Comparison of ENCODE assay signal across 17 cellular contexts in genomic region chr1:227917081-227917950, GRCh38. TPM values are rescaled to one million over a fixed set of nuclear protein-coding genes. Genes with fewer than 3 reads are reported as not detected.
DNase-seq lines count a peak whose midpoint lies in the region; TF ChIP-seq lines count a peak whose summit lies in the region.
"Had no signal": no experiment of that assay in that cellular context is flagged by ENCODE, and none has a peak within 500 bp of the region (broad histone marks: within the 10 kb centered on the region; RNA-seq: fewer than 3 reads in every experiment).

No MANE protein-coding gene starts in this region.

- no peaks in the 10 kb centered on the region for H3K27me3 ChIP-seq in dorsolateral prefrontal cortex
- H3K27me3 ChIP-seq: cardiac muscle cell, thyroid gland had no signal

- no peak for TF ChIP-seq CTCF in dorsolateral prefrontal cortex (IDR thresholded peaks at IDR 0.05 in 54 of 56, conservative IDR thresholded peaks at IDR 0.05 in 2 of 56; ENCODE audit: low read depth in 1 of 56, partially characterized antibody in 56 of 56)
- TF ChIP-seq CTCF in retinal pigment epithelial cell (conservative IDR thresholded peaks at IDR 0.05; ENCODE audit: low read depth, low read length) = peak; percentile 59

- H3K4me3 ChIP-seq in dorsolateral prefrontal cortex = peak overlapping the region in 2 of 59 donors; percentile 13 to 16
- H3K4me3 ChIP-seq in retinal pigment epithelial cell (ENCODE audit: low read length) = no peak overlapping the region
- H3K4me3 ChIP-seq: cardiac muscle cell, thyroid gland had no signal

- DNase-seq in NCI-H82 treated with DMSO at 0.1 percent for 48 hours (lab: John Stamatoyannopoulos, UW; ENCODE audit: unreplicated experiment) (peak; percentile 44), dorsolateral prefrontal cortex (peak in 9 of 10 donors; percentile 55 to 82 (median 72)), left kidney (ENCODE audit: low read depth, low spot score) (peak; percentile 86), retinal pigment epithelial cell (ENCODE audit: low read depth) (peak; percentile 34), CD1c-positive myeloid dendritic cell (ENCODE audit: extremely low spot score) (no peak), H4 (ENCODE audit: low spot score) (no peak), cerebellar nuclear complex (lab: John Stamatoyannopoulos, UW) (no peak)
- no peak for DNase-seq in stimulated activated CD4-positive, alpha-beta T cell treated with anti-CD3 and anti-CD28 coated beads, Interleukin-12 subunit alpha, Interleukin-12 subunit beta, amount 100 ng/mL, for 4 hours
- DNase-seq: activated B cell treated with CpG ODN at 0.5 μM for 24 hours, GDM1, mesenchymal stem cell, NCI-H1436, NCI-H226, small intestine, thyroid gland had no signal

- peak overlapping the region in 36 of 59 donors; percentile 4 to 80 (median 60) for H3K27ac ChIP-seq in dorsolateral prefrontal cortex
- H3K27ac ChIP-seq: cardiac muscle cell, neutrophil, thyroid gland had no signal

- intact Hi-C loops in dorsolateral prefrontal cortex (cut with DNase I) = no loop called here

RNA-seq across cellular contexts. Expression of gene WNT9A, which starts 30.4 kb away (rescaled TPM):
- 1 to 10 TPM in 72 of 120 experiments, under 1 TPM in 48; 0.24 to 3.3 (median 1.2) TPM for total RNA-seq in dorsolateral prefrontal cortex
- 0.37 and 0.47 TPM in 2 replicates for total RNA-seq in H4 (2014; rRNA removed; shearing (Covaris generic))
- total RNA-seq: activated B cell treated with CpG ODN at 0.5 μM for 24 hours had no signal

Comparison
In these comparisons a context has a peak if more than half of its experiments do, and no peak if none do; other contexts are left out.
1. DNase-seq: peak in NCI-H82 treated with DMSO at 0.1 percent for 48 hours (single experiment), dorsolateral prefrontal cortex (9 of 10), left kidney (single experiment) and retinal pigment epithelial cell (single experiment); none in CD1c-positive myeloid dendritic cell (single experiment), H4 (single experiment), cerebellar nuclear complex (0 of 2) and stimulated activated CD4-positive, alpha-beta T cell treated with anti-CD3 and anti-CD28 coated beads, Interleukin-12 subunit alpha, Interleukin-12 subunit beta, amount 100 ng/mL, for 4 hours (single experiment).